Comparison of ENCODE assay signal across 25 cellular contexts in the genomic region with DNA sequence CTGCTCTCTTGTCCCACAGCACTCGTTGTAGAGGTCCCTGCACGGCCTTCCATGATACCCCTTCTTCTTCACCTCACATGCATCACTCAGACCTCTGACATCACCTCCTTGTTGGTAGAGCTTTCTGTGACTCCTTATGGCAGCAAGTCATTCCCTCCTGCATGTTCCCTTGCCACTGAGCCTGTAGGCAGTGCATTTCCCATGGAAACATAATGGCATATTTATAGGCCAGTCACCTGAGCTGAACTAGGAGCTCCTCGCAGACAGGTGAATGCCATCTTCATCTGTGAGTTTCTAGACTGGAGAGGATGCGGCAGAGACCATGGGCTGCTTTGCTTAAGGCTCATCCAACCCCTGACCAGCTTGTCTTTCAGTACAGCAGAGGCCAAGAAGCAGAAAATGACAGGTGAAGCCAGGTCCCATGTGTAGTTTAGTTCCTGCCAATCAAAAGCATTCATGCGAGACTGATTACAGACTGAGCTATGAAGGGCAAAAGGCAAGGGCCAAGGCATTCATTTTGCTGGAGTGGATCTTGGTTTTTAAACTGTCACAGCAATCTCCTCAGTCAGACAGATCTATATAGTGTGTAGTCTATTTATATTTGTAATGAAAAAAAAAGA. TPM values are rescaled to one million over a fixed set of nuclear protein-coding genes. Genes with fewer than 3 reads are reported as not detected.
A peak's percentile ranks its signal among the peaks of the same experiment; 100 is the strongest.
DNase-seq lines count a peak whose midpoint lies in the region; TF ChIP-seq lines count a peak whose summit lies in the region.
"Had no signal": no experiment of that assay in that cellular context is flagged by ENCODE, and none has a peak within 500 bp of the region (broad histone marks: within the 10 kb centered on the region; RNA-seq: fewer than 3 reads in every experiment).

No MANE protein-coding gene starts in this region.

- TF ChIP-seq CTCF in osteocyte (IDR thresholded peaks at IDR 0.05), result no peak

- DNase-seq in NCI-H1105 treated with DMSO at 0.1 percent for 48 hours (lab: John Stamatoyannopoulos, UW), result peak; percentile 97
- peak; percentile 45 for DNase-seq in NCI-H2107 (lab: John Stamatoyannopoulos, UW)
- DNase-seq in NCI-H748 (lab: John Stamatoyannopoulos, UW; ENCODE audit: unreplicated experiment), result peak; percentile 99
- peak; percentile 31 for DNase-seq in retina
- DNase-seq in C1 segment of cervical spinal cord (lab: John Stamatoyannopoulos, UW), result no peak
- DNase-seq in CD8-positive, alpha-beta memory T cell, result no peak
- no peak for DNase-seq in osteocyte (ENCODE audit: extremely low spot score, unreplicated experiment)
- DNase-seq: activated CD4-positive, alpha-beta T cell treated with anti-CD3 and anti-CD28 coated beads, Interleukin-2, amount 50 U/mL, for 4 hours; aorta; CD4-positive, alpha-beta T cell; cortex of kidney; endodermal cell; foreskin melanocyte; IMR-90; mesendoderm; NCI-H1694; OCI-M1; small intestine; stimulated activated CD4-positive, alpha-beta T cell treated with anti-CD3 and anti-CD28 coated beads, Interleukin-1b, Interleukin-23, amount 100 ng/mL, for 48 hours had no signal

- H3K27ac Mint-ChIP-seq in CD8-positive, alpha-beta memory T cell, result no peak overlapping the region
- H3K27ac Mint-ChIP-seq in osteocyte (ENCODE audit: unreplicated experiment), result no peak overlapping the region
- H3K27ac Mint-ChIP-seq: activated naive CD4-positive, alpha-beta T cell treated with anti-CD3 and anti-CD28 coated beads, Interleukin-2, amount 50 U/mL, for 72 hours; activated T-helper 1 cell treated with anti-CD3 and anti-CD28 coated beads, Interleukin-12 subunit alpha, Interleukin-12 subunit beta, Interleukin-2, Interleukin-4 antibody, amounts not matched to agents 30 ng/mL and 10 ng/mL and 1 ng/mL, durations not matched to agents 14 hours and 24 hours and 36 hours; CD4-positive, alpha-beta T cell; endodermal cell; type B pancreatic cell; WTC11 had no signal

- no peaks in the 10 kb centered on the region for H3K36me3 Mint-ChIP-seq in CD8-positive, alpha-beta memory T cell
- no peaks in the 10 kb centered on the region for H3K36me3 Mint-ChIP-seq in osteocyte (ENCODE audit: unreplicated experiment)
- H3K36me3 Mint-ChIP-seq: activated naive CD4-positive, alpha-beta T cell treated with anti-CD3 and anti-CD28 coated beads, Interleukin-2, amount 50 U/mL, for 72 hours; type B pancreatic cell; WTC11 had no signal

- H3K36me3 ChIP-seq in CD8-positive, alpha-beta memory T cell (ENCODE audit: insufficient read depth, low read length), result no peaks in the 10 kb centered on the region
- H3K36me3 ChIP-seq: esophagus muscularis mucosa, neutrophil had no signal

- POLR2A ChIA-PET in CD8-positive, alpha-beta memory T cell (lab: Charles Lee), result no interaction called here

- H3K9me3 ChIP-seq in CD8-positive, alpha-beta memory T cell (ENCODE audit: low read length), result no peaks in the 10 kb centered on the region
- H3K9me3 ChIP-seq: neutrophil had no signal

- H3K4me3 Mint-ChIP-seq in CD8-positive, alpha-beta memory T cell, result no peak overlapping the region
- H3K4me3 Mint-ChIP-seq in osteocyte (ENCODE audit: unreplicated experiment), result no peak overlapping the region
- H3K4me3 Mint-ChIP-seq: activated T-helper 1 cell treated with anti-CD3 and anti-CD28 coated beads, Interleukin-12 subunit alpha, Interleukin-12 subunit beta, Interleukin-2, Interleukin-4 antibody, amounts not matched to agents 30 ng/mL and 10 ng/mL and 1 ng/mL, durations not matched to agents 14 hours and 24 hours and 36 hours; CD4-positive, alpha-beta T cell; endodermal cell; type B pancreatic cell; WTC11 had no signal

- no peaks in the 10 kb centered on the region for H3K4me1 ChIP-seq in CD8-positive, alpha-beta memory T cell (ENCODE audit: insufficient read depth, low read length)

- H3K27me3 Mint-ChIP-seq in CD8-positive, alpha-beta memory T cell, result peaks cover 3 to 4% of the 10 kb centered on the region in 2 donors
- peaks cover 66% of the 10 kb centered on the region for H3K27me3 Mint-ChIP-seq in osteocyte (ENCODE audit: unreplicated experiment)

- CTCF ChIA-PET in CD8-positive, alpha-beta memory T cell (lab: Charles Lee), result no interaction called here

- no peak overlapping the region for H3K27ac ChIP-seq in CD8-positive, alpha-beta memory T cell (ENCODE audit: low read depth, low read length)
- H3K27ac ChIP-seq: esophagus muscularis mucosa, neutrophil had no signal

- no peaks in the 10 kb centered on the region for H3K27me3 ChIP-seq in CD8-positive, alpha-beta memory T cell (ENCODE audit: insufficient read depth, low read length, poor library complexity, severe bottlenecking)
- H3K27me3 ChIP-seq: esophagus muscularis mucosa, neutrophil had no signal

- H3K4me3 ChIP-seq in CD8-positive, alpha-beta memory T cell (ENCODE audit: low read length), result no peak overlapping the region
- H3K4me3 ChIP-seq: esophagus muscularis mucosa had no signal

- H3K4me1 Mint-ChIP-seq in CD8-positive, alpha-beta memory T cell, result no peaks in the 10 kb centered on the region
- H3K4me1 Mint-ChIP-seq in osteocyte (ENCODE audit: unreplicated experiment), result no peaks in the 10 kb centered on the region

- no peaks in the 10 kb centered on the region for H3K9me3 Mint-ChIP-seq in CD8-positive, alpha-beta memory T cell
- H3K9me3 Mint-ChIP-seq in osteocyte (ENCODE audit: unreplicated experiment), result no peaks in the 10 kb centered on the region
- H3K9me3 Mint-ChIP-seq: activated naive CD4-positive, alpha-beta T cell treated with anti-CD3 and anti-CD28 coated beads, Interleukin-2, amount 50 U/mL, for 72 hours; activated T-helper 1 cell treated with anti-CD3 and anti-CD28 coated beads, Interleukin-12 subunit alpha, Interleukin-12 subunit beta, Interleukin-2, Interleukin-4 antibody, amounts not matched to agents 30 ng/mL and 10 ng/mL and 1 ng/mL, durations not matched to agents 14 hours and 24 hours and 36 hours; CD4-positive, alpha-beta T cell; endodermal cell; type B pancreatic cell; WTC11 had no signal

RNA-seq across cellular contexts. Expression of a gene that starts 59.4 kb away (rescaled TPM):
- total RNA-seq in CD8-positive, alpha-beta memory T cell, result 1 to 10 TPM; 3.0 to 4.1 TPM
- 1.4 TPM for polyA plus RNA-seq in CD8-positive, alpha-beta memory T cell
- 40.0 and 41.1 TPM in 2 replicates for total RNA-seq in osteocyte

Comparison
In these comparisons a context has a peak if more than half of its experiments do, and no peak if none do; other contexts are left out.
1. DNase-seq: peak in NCI-H1105 treated with DMSO at 0.1 percent for 48 hours (single experiment), NCI-H2107 (single experiment), NCI-H748 (single experiment) and retina (single experiment); none in C1 segment of cervical spinal cord (0 of 14), CD8-positive, alpha-beta memory T cell (0 of 5) and osteocyte (single experiment).